ENCODE assay signal across 8 cellular contexts in genomic region chr11:64317961-64318693, GRCh38. TPM values are rescaled to one million over a fixed set of nuclear protein-coding genes. Genes with fewer than 3 reads are reported as not detected.
DNase-seq lines count a peak whose midpoint lies in the region; ATAC-seq and TF ChIP-seq lines count a peak whose summit lies in the region.

PRDX5 (plus strand) TSS chr11:64318121; CDS start chr11:64318216, 95 bp downstream.

- TSS peak; percentile 45 for BruUV-seq in PC-3 (replicated peaks; lab: Mats Ljungman, UMichigan)

- TF ChIP-seq CTCF in PC-3 (conservative IDR thresholded peaks at IDR 0.05; ENCODE audit: low read depth, low read length) (peak; percentile 60), epithelial cell of esophagus (IDR thresholded peaks at IDR 0.05; ENCODE audit: insufficient read depth, low read depth, low read length, missing control alignments) (peak; percentile 35), mucosa of descending colon (IDR thresholded peaks at IDR 0.05) (peak; percentile 33)

- H3K36me3 ChIP-seq in PC-3 (ENCODE audit: low read depth, low read length) (peaks cover 14% of the 10 kb centered on the region), mucosa of descending colon (ENCODE audit: low read depth) (peaks cover 6% of the 10 kb centered on the region)

- peaks cover 28% of the 10 kb centered on the region for H3K4me1 ChIP-seq in PC-3 (ENCODE audit: insufficient read depth, low read length)
- H3K4me1 ChIP-seq in mucosa of descending colon (ENCODE audit: low read depth), result peaks cover 32% of the 10 kb centered on the region

- peak within 1 kb of the TSS; percentile 85 for H3K4me3 ChIP-seq in Jurkat, Clone E6-1 (ENCODE audit: low read length)
- peak within 1 kb of the TSS; percentile 83 for H3K4me3 ChIP-seq in PC-3 (ENCODE audit: low read length)
- H3K4me3 ChIP-seq in epithelial cell of esophagus (ENCODE audit: low read length), result peak within 1 kb of the TSS; percentile 80
- peak within 1 kb of the TSS; percentile 69 for H3K4me3 ChIP-seq in mucosa of descending colon

- peak; percentile 99 for DNase-seq in DMS53 (lab: John Stamatoyannopoulos, UW)
- peak; percentile 95 for DNase-seq in Jurkat, Clone E6-1 (ENCODE audit: low read depth, low spot score)
- peak; percentile 99 for DNase-seq in PC-3
- peak; percentile 96 for DNase-seq in activated T-cell treated with anti-CD3 and anti-CD28 coated beads for 48 hours (ENCODE audit: low read depth)
- DNase-seq in epithelial cell of esophagus (ENCODE audit: low read depth), result peak; percentile 97
- peak; percentile 95 to 99 (median 98) for DNase-seq in mucosa of descending colon
- peak; percentile 90 for DNase-seq in stimulated activated CD8-positive, alpha-beta memory T cell treated with anti-CD3 and anti-CD28 coated beads, Interleukin-4, amount 100 ng/mL, for 24 hours (ENCODE audit: low read depth)

- H2AFZ ChIP-seq in PC-3 (ENCODE audit: low read length), result peak within 1 kb of the TSS; percentile 82

- H3K27ac ChIP-seq in PC-3 (ENCODE audit: low read length), result peak within 1 kb of the TSS; percentile 94

- H3K79me2 ChIP-seq in PC-3 (ENCODE audit: low read length), result peaks cover 49% of the 10 kb centered on the region

- no peaks in the 10 kb centered on the region for H3K9me2 ChIP-seq in PC-3 (replicated peaks; ENCODE audit: low read length)

- ATAC-seq in GM21576 (IDR thresholded peaks at IDR 0.05; ENCODE audit: unreplicated experiment) (peak; percentile 64), PC-3 (peak; percentile 76), mucosa of descending colon (peak; percentile 79)

- POLR2A ChIA-PET in PC-3 (lab: Charles Lee; ENCODE audit: unreplicated experiment), result interaction anchor here (0.5 to 2.0 kb wide), 19 partner anchors 9 to 1461 kb away, joined by 3 to 30 read pairs (median 5); partner anchors contain the start of genes ESRRA, FKBP2 and SF1

- peak within 1 kb of the TSS; percentile 93 for H3K9ac ChIP-seq in PC-3 (ENCODE audit: low read length)

- CTCF ChIA-PET in PC-3 (lab: Charles Lee), result interaction anchor here (0.5 to 3.0 kb wide), 22 partner anchors 9 to 379 kb away, joined by 3 to 106 read pairs (median 6); partner anchors contain the start of genes ESRRA and NAA40

- H3K9me3 ChIP-seq in PC-3 (ENCODE audit: low read length), result no peaks in the 10 kb centered on the region
- no peaks in the 10 kb centered on the region for H3K9me3 ChIP-seq in mucosa of descending colon

- intact Hi-C loops in PC-3 (cut with micrococcal nuclease) (loop anchor here (1.0 to 2.0 kb wide), 4 partner anchors 11 to 37 kb away; partner anchors contain the start of gene ESRRA), mucosa of descending colon (cut with DNase I, micrococcal nuclease) (no loop called here)

- H3K27me3 ChIP-seq in PC-3 (ENCODE audit: low read length), result no peaks in the 10 kb centered on the region

- H3F3A ChIP-seq in PC-3 (ENCODE audit: low read length, unreplicated experiment), result peaks cover 7% of the 10 kb centered on the region

- peak within 1 kb of the TSS; percentile 91 for H3K4me2 ChIP-seq in PC-3 (ENCODE audit: low read length)

- H4K20me1 ChIP-seq in PC-3 (ENCODE audit: low read length), result no peaks in the 10 kb centered on the region

RNA-seq across cellular contexts. Expression of gene PRDX5, which starts in this region (rescaled TPM):
- 434 TPM for polyA plus RNA-seq in Jurkat, Clone E6-1 (2012; ENCODE audit: insufficient read depth, insufficient read length)
- 467 and 585 TPM in 2 replicates for total RNA-seq in PC-3 (2014; rRNA removed)
- total RNA-seq in mucosa of descending colon, result 100 to 1,000 TPM; 159 to 512 (median 353) TPM

Comparison
In these comparisons a context has a peak if more than half of its experiments do, and no peak if none do; other contexts are left out.
1. Peak in every context shown above with its lines: DNase-seq, ATAC-seq, H3K4me3 ChIP-seq and H3K27ac ChIP-seq.